ENCODE assay signal across 10 cellular contexts in the genomic region with DNA sequence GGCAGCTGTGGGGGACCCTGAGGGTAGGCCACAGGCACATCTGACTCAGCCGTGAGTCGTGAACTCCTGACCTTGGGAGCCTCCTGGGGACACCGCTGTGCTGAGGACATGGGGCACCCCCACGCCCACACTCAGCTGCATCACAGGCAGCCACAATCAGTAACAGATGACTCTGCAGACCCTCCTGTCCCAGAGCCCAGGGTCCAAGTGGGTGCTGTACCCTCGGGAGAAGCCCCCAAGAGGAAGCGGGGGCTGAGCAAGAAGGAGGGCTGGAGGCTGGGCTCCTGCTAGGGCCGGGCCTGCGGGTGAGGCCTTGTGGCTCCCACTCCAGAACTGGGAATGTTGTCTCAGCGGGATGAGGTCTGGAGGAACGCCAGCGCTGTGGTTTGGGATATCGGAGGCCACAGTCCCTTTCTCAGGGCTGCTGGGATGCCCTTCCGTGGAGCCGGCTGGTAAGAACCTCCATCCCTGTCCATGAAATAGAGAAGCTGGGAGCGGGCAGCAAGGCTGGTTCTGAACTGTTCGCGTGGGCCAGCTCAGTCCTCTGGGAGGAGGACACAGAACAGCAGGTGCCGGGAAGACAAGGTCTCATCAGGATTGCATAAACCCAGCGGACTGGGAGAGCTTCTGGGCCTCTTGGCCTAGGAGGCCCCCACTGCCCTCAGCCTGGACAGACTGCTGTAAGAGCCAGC. TPM values are rescaled to one million over a fixed set of nuclear protein-coding genes. Genes with fewer than 3 reads are reported as not detected.
DNase-seq lines count a peak whose midpoint lies in the region; TF ChIP-seq lines count a peak whose summit lies in the region.
"Had no signal": no experiment of that assay in that cellular context is flagged by ENCODE, and none has a peak within 500 bp of the region (broad histone marks: within the 10 kb centered on the region; RNA-seq: fewer than 3 reads in every experiment).

No MANE protein-coding gene starts in this region.

- DNase-seq in stimulated activated CD4-positive, alpha-beta T cell treated with anti-CD3 and anti-CD28 coated beads, Interleukin-15, amount 100 ng/mL, for 24 hours, result peak; percentile 68
- no peak for DNase-seq in stimulated activated CD4-positive, alpha-beta T cell treated with anti-CD3 and anti-CD28 coated beads, Interleukin-2, amount 100 ng/mL, for 48 hours
- DNase-seq in adrenal gland (peak in 5 of 7 donors; percentile 54 to 77 (median 65)), HEK293T (ENCODE audit: extremely low spot score) (no peak), NCI-H2081 treated with DMSO at 0.1 percent for 48 hours (lab: John Stamatoyannopoulos, UW) (no peak)
- DNase-seq in activated CD4-positive, alpha-beta T cell treated with anti-CD3 and anti-CD28 coated beads for 1 hour, result no peak
- no peak for DNase-seq in central memory CD4-positive, alpha-beta T cell
- DNase-seq: activated B cell treated with CpG ODN at 0.5 μM for 24 hours, GDM1 had no signal

- POLR2A ChIA-PET in HEK293T (lab: Yijun Ruan, JAX), result interaction anchor here (1.6 kb wide), 1 partner anchor 16 kb away, joined by 4 read pairs; the partner anchor contains the start of gene RPS21

- 46 to 53% (median 51%) methylated on average over 11 to 19 of the region's 19 CpGs for WGBS in adrenal gland, 4 donors

- intact Hi-C loops in adrenal gland (cut with DNase I), result loop anchor here in 1 of 2 donors (10.0 kb wide), 1 partner anchor 355 kb away; no protein-coding TSS in a partner anchor

- H3K27me3 ChIP-seq in adrenal gland (no peaks in the 10 kb centered on the region), mucosa of rectum (ENCODE audit: control insufficient read depth in 2 of 2, insufficient read depth in 2 of 2, low read length in 2 of 2) (peaks cover 13 to 24% of the 10 kb centered on the region in 2 donors)

- H3K36me3 ChIP-seq in adrenal gland (replicated peaks in 1 of 2) (no peaks in the 10 kb centered on the region), mucosa of rectum (ENCODE audit: control insufficient read depth in 2 of 2, insufficient read depth in 2 of 2, low read length in 2 of 2) (no peaks in the 10 kb centered on the region)

- no peak overlapping the region for H3K9ac ChIP-seq in mucosa of rectum (ENCODE audit: low read depth in 1 of 2, low read length in 2 of 2)

- H3K4me3 ChIP-seq in adrenal gland (no peak overlapping the region), mucosa of rectum (ENCODE audit: low read length in 2 of 2) (no peak overlapping the region)

- H3K27ac ChIP-seq in adrenal gland (peak overlapping the region; percentile 41 to 94 (median 64)), mucosa of rectum (ENCODE audit: low read depth in 2 of 2, low read length in 2 of 2) (peak overlapping the region; percentile 41 to 68)

- TF ChIP-seq POLR2A in adrenal gland (IDR thresholded peaks at IDR 0.05), result no peak

- H3K4me1 ChIP-seq in adrenal gland (replicated peaks in 1 of 2), result peaks cover 49 to 50% of the 10 kb centered on the region in 2 donors
- peaks cover 10 to 22% of the 10 kb centered on the region in 2 donors for H3K4me1 ChIP-seq in mucosa of rectum (ENCODE audit: control insufficient read depth in 2 of 2, insufficient read depth in 2 of 2, low read length in 2 of 2)

- H3K9me3 ChIP-seq in adrenal gland (replicated peaks in 1 of 3) (no peaks in the 10 kb centered on the region), mucosa of rectum (ENCODE audit: control insufficient read depth in 2 of 2, low read length in 2 of 2) (no peaks in the 10 kb centered on the region)

- TF ChIP-seq CTCF in adrenal gland (IDR thresholded peaks at IDR 0.05), result no peak

- CTCF ChIA-PET in HEK293T (lab: Yijun Ruan, JAX), result interaction anchor here (1.5 kb wide), 1 partner anchor 68 kb away, joined by 5 read pairs; the partner anchor contains the start of gene ADRM1

TF ChIP-seq in HEK293T, 16 proteins besides CTCF, POLR2A, EP300 and RAD21:
- no peak for TF ChIP-seq ZNF384 (IDR thresholded peaks at IDR 0.05)
- TF ChIP-seq FOXK2 (IDR thresholded peaks at IDR 0.05), result no peak
- TF ChIP-seq ELF4 (IDR thresholded peaks at IDR 0.05), result no peak
- no peak for TF ChIP-seq SP1 (IDR thresholded peaks at IDR 0.05)

RNA-seq across cellular contexts. Expression of gene LAMA5, which starts 3.1 kb away (rescaled TPM):
- total RNA-seq in adrenal gland, result 100 to 1,000 TPM in 4 of 8 donors, 10 to 100 TPM in 4; 35.3 to 146 (median 100) TPM
- polyA plus RNA-seq in adrenal gland, result 100 to 1,000 TPM in 2 of 3 donors, 1 to 10 TPM in 1; 2.0 to 537 (median 262) TPM

RNA-seq across cellular contexts. Expression of gene RPS21, which starts 16.6 kb away (rescaled TPM):
- total RNA-seq in adrenal gland, result 1,000 to 10,000 TPM; 1,155 to 4,794 (median 1,602) TPM
- 1,000 to 10,000 TPM in 2 of 3 donors, 100 to 1,000 TPM in 1; 438 to 3,024 (median 2,274) TPM for polyA plus RNA-seq in adrenal gland

RNA-seq across cellular contexts. Expression of gene CABLES2, which starts 36.8 kb away (rescaled TPM):
- total RNA-seq in adrenal gland, result 1 to 10 TPM; 1.5 to 5.6 (median 3.9) TPM
- 1 to 10 TPM; 2.8 to 4.1 (median 3.4) TPM for polyA plus RNA-seq in adrenal gland

RNA-seq across cellular contexts. Expression of gene RBBP8NL, which starts 57.1 kb away (rescaled TPM):
- total RNA-seq in adrenal gland, result not detected
- not detected for polyA plus RNA-seq in adrenal gland
- total RNA-seq: activated B cell treated with CpG ODN at 0.5 μM for 24 hours had no signal

Comparison
In these comparisons a context has a peak if more than half of its experiments do, and no peak if none do; other contexts are left out.
1. DNase-seq: peak in stimulated activated CD4-positive, alpha-beta T cell treated with anti-CD3 and anti-CD28 coated beads, Interleukin-15, amount 100 ng/mL, for 24 hours (single experiment) and adrenal gland (5 of 7); none in stimulated activated CD4-positive, alpha-beta T cell treated with anti-CD3 and anti-CD28 coated beads, Interleukin-2, amount 100 ng/mL, for 48 hours (0 of 2), HEK293T (single experiment), NCI-H2081 treated with DMSO at 0.1 percent for 48 hours (single experiment), activated CD4-positive, alpha-beta T cell treated with anti-CD3 and anti-CD28 coated beads for 1 hour (single experiment) and central memory CD4-positive, alpha-beta T cell (single experiment).